Comparison of ENCODE assay signal across 13 cellular contexts in genomic region chr19:23440791-23441190, GRCh38. TPM values are rescaled to one million over a fixed set of nuclear protein-coding genes. Genes with fewer than 3 reads are reported as not detected.
DNase-seq lines count a peak whose midpoint lies in the region; ATAC-seq and TF ChIP-seq lines count a peak whose summit lies in the region.
"Had no signal": no experiment of that assay in that cellular context is flagged by ENCODE, and none has a peak within 500 bp of the region (broad histone marks: within the 10 kb centered on the region; RNA-seq: fewer than 3 reads in every experiment).

No MANE protein-coding gene starts in this region.

- H3K4me3 ChIP-seq in brain microvascular endothelial cell (ENCODE audit: low read depth, low read length) (no peak overlapping the region), retinal pigment epithelial cell (ENCODE audit: low read length) (no peak overlapping the region)
- H3K4me3 ChIP-seq: tibial nerve had no signal

- peak; percentile 54 for DNase-seq in activated CD8-positive, alpha-beta memory T cell treated with anti-CD3 and anti-CD28 coated beads, Interleukin-2, amount 50 U/mL, for 48 hours
- DNase-seq in activated CD8-positive, alpha-beta memory T cell treated with anti-CD3 and anti-CD28 coated beads for 24 hours, result no peak
- peak; percentile 48 for DNase-seq in HuH-7 (ENCODE audit: low spot score)
- DNase-seq in brain microvascular endothelial cell, result no peak
- DNase-seq in retinal pigment epithelial cell (ENCODE audit: low read depth), result no peak
- no peak for DNase-seq in mesenteric fat pad (ENCODE audit: low spot score)
- DNase-seq in activated naive CD4-positive, alpha-beta T cell treated with anti-CD3 and anti-CD28 coated beads, Interleukin-2, amount 50 U/mL, for 16 hours, result no peak
- DNase-seq: activated CD4-positive, CD25-positive, alpha-beta regulatory T cell; cortex of kidney; left ventricle myocardium superior; NCI-H510A treated with DMSO at 0.1 percent for 48 hours had no signal

- no peak overlapping the region for H3K27ac ChIP-seq in brain microvascular endothelial cell
- H3K27ac ChIP-seq: tibial nerve had no signal

- no peaks in the 10 kb centered on the region for H3K27me3 ChIP-seq in brain microvascular endothelial cell (replicated peaks)
- H3K27me3 ChIP-seq: tibial nerve had no signal

- TF ChIP-seq CTCF in brain microvascular endothelial cell (IDR thresholded peaks at IDR 0.05; ENCODE audit: low read depth, low read length, missing control alignments) (peak; percentile 62), retinal pigment epithelial cell (conservative IDR thresholded peaks at IDR 0.05; ENCODE audit: low read depth, low read length) (peak; percentile 52)

- ATAC-seq in GM18519 (IDR thresholded peaks at IDR 0.05; ENCODE audit: low FRiP score, unreplicated experiment), result no peak
- ATAC-seq: left ventricle myocardium superior had no signal

- in situ Hi-C loops in brain microvascular endothelial cell (cut with HindIII; ENCODE audit: low pct_ligation_motif_present, low sequenced_read_pairs), result no loop called here

- H3K36me3 ChIP-seq in brain microvascular endothelial cell (replicated peaks), result no peaks in the 10 kb centered on the region
- H3K36me3 ChIP-seq: tibial nerve had no signal

RNA-seq across cellular contexts. Expression of gene ZNF91, which starts 45.5 kb away (rescaled TPM):
- 40.5 TPM for total RNA-seq in mesenteric fat pad

Comparison
In these comparisons a context has a peak if more than half of its experiments do, and no peak if none do; other contexts are left out.
1. DNase-seq: peak in activated CD8-positive, alpha-beta memory T cell treated with anti-CD3 and anti-CD28 coated beads, Interleukin-2, amount 50 U/mL, for 48 hours (single experiment) and HuH-7 (single experiment); none in activated CD8-positive, alpha-beta memory T cell treated with anti-CD3 and anti-CD28 coated beads for 24 hours (single experiment), brain microvascular endothelial cell (single experiment), retinal pigment epithelial cell (single experiment), mesenteric fat pad (single experiment) and activated naive CD4-positive, alpha-beta T cell treated with anti-CD3 and anti-CD28 coated beads, Interleukin-2, amount 50 U/mL, for 16 hours (single experiment).